Comparison of ENCODE assay signal across 1 cellular context in genomic region chr14:41490323-41490722, GRCh38.
TF ChIP-seq lines count a peak whose summit lies in the region.

No MANE protein-coding gene starts in this region.

TF ChIP-seq in H1, 55 proteins besides CTCF, POLR2A, EP300 and RAD21 (continued from another document):
- TF ChIP-seq CTBP2 (IDR thresholded peaks at IDR 0.05; ENCODE audit: borderline replicate concordance, insufficient read depth, insufficient read length, low read length) (no peak), KDM1A (IDR thresholded peaks at IDR 0.05; ENCODE audit: borderline replicate concordance, low read length) (no peak)
TF ChIP-seq in H1: peak in this region for 0.
